Comparison of ENCODE assay signal across 14 cellular contexts in genomic region chr3:57017481-57017880, GRCh38. TPM values are rescaled to one million over a fixed set of nuclear protein-coding genes. Genes with fewer than 3 reads are reported as not detected.
A peak's percentile ranks its signal among the peaks of the same experiment; 100 is the strongest.
DNase-seq lines count a peak whose midpoint lies in the region; FAIRE-seq and TF ChIP-seq lines count a peak whose summit lies in the region.
"Had no signal": no experiment of that assay in that cellular context is flagged by ENCODE, and none has a peak within 500 bp of the region (broad histone marks: within the 10 kb centered on the region; RNA-seq: fewer than 3 reads in every experiment).

No MANE protein-coding gene starts in this region.

- POLR2A ChIA-PET in GM10248 (lab: Yijun Ruan, JAX), result no interaction called here

- TF ChIP-seq POLR2A in H54 (IDR thresholded peaks at IDR 0.05; ENCODE audit: low read depth, low read length) (no peak), lower leg skin (IDR thresholded peaks at IDR 0.05) (no peak)

- intact Hi-C loops in lower leg skin (cut with DNase I; ENCODE audit: low total_unique reads), result no loop called here

- peak; percentile 26 for DNase-seq in H54 (ENCODE audit: insufficient read length, low spot score)
- DNase-seq in SK-MEL-5 (ENCODE audit: low read depth, low spot score), result peak; percentile 57
- DNase-seq in frontal cortex (ENCODE audit: low spot score in 2 of 2), result peak; percentile 39 to 65
- DNase-seq in putamen (ENCODE audit: low spot score), result peak; percentile 93
- no peak for DNase-seq in lower leg skin (ENCODE audit: low spot score in 2 of 2)
- no peak for DNase-seq in SIG-M5 treated with dmso at 0.1 percent for 504 hours (lab: John Stamatoyannopoulos, UW; ENCODE audit: unreplicated experiment)
- DNase-seq in activated gamma-delta T cell (lab: John Stamatoyannopoulos, UW), result no peak
- DNase-seq in GM10248 (ENCODE audit: extremely low spot score), result no peak
- DNase-seq: activated CD8-positive, alpha-beta T cell treated with anti-CD3 and anti-CD28 coated beads for 36 hours; amniotic stem cell; lower lobe of right lung; stimulated activated CD4-positive, alpha-beta T cell treated with anti-CD3 and anti-CD28 coated beads, Interleukin-15, amount 100 ng/mL, for 24 hours; stimulated activated naive CD4-positive, alpha-beta T cell treated with Interleukin-2 at 50 U/mL for 16 hours had no signal

- no peak overlapping the region for H3K4me3 ChIP-seq in lower leg skin (ENCODE audit: low read depth, poor library complexity, severe bottlenecking)
- H3K4me3 ChIP-seq: lower lobe of right lung had no signal

- FAIRE-seq in H54 (lab: Jason Lieb, UNC) (no peak), frontal cortex (lab: Jason Lieb, UNC) (peak; percentile 50)

- CTCF ChIA-PET in GM10248 (lab: Yijun Ruan, JAX), result interaction anchor here (0.8 to 2.5 kb wide), 6 partner anchors 8 to 76 kb away, joined by 3 to 12 read pairs (median 4); no protein-coding TSS in a partner anchor

- WGBS in lower leg skin, 2 donors, result 48 to 60% methylated on average over 7 of the region's 7 CpGs

- TF ChIP-seq CTCF in lower leg skin (IDR thresholded peaks at IDR 0.05) (no peak), GM10248 (IDR thresholded peaks at IDR 0.05; ENCODE audit: control extremely low read depth, extremely low read depth, low read depth, missing control alignments) (no peak)

- in situ Hi-C loops in SK-MEL-5 (cut with HindIII; ENCODE audit: low pct_unique_long_range_greater_than_20kb, low sequenced_read_pairs), result no loop called here

RNA-seq across cellular contexts. Expression of gene SPATA12, which starts 43.0 kb away (rescaled TPM):
- total RNA-seq in SK-MEL-5 (2014; rRNA removed; shearing (Covaris generic)), result 0.42 and 0.69 TPM in 2 replicates
- polyA plus RNA-seq in SK-MEL-5 (2015; cell fraction: cytosol; rRNA removed), result 0.93 and 1.5 TPM in 2 replicates
- polyA plus RNA-seq in SK-MEL-5 (2015; cell fraction: nucleus; rRNA removed), result 0.42 and 1.5 TPM in 2 replicates
- total RNA-seq in frontal cortex (not detected), lower leg skin (not detected)
- total RNA-seq: activated CD8-positive, alpha-beta T cell treated with anti-CD3 and anti-CD28 coated beads for 36 hours; fibroblast of villous mesenchyme had no signal

Comparison
In these comparisons a context has a peak if more than half of its experiments do, and no peak if none do; other contexts are left out.
1. DNase-seq: peak in H54 (single experiment), SK-MEL-5 (single experiment), frontal cortex (2 of 2) and putamen (single experiment); none in lower leg skin (0 of 2), SIG-M5 treated with dmso at 0.1 percent for 504 hours (single experiment), activated gamma-delta T cell (single experiment) and GM10248 (single experiment).